In the genomic region with DNA sequence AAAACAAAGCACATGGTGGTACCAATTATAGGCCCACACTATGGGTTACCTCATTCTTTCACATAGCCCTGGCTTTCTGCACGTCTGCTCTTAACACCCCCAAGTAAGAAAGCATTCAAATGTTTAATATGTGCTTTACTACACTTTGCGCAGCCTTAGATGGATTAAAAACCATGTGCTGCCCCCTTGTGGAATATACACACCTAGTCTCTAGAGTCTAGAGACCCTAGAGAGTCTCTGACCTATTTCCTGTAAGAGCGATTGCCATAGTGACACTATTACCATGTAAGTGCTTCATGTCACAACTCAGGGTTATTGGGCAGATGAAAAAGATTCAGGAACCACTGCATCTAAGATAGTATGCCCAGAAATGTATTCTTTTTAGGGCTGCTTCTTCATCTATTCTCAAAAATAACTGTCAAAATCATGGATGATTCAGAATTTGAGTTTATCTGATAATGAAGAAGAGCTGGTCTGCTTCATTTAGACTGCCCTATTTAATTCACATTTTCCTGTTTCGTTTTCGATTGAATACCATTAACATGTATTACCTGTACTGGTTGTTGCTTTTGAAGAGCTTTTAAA, we compare ENCODE assay signal across 8 cellular contexts.
DNase-seq lines count a peak whose midpoint lies in the region; ATAC-seq and TF ChIP-seq lines count a peak whose summit lies in the region.

No MANE protein-coding gene starts in this region.

- POLR2A ChIA-PET in IMR-90 (lab: Charles Lee; ENCODE audit: unreplicated experiment), result no interaction called here

- no TSS peak for BruUV-seq in IMR-90 (replicated peaks; lab: Mats Ljungman, UMichigan)

- H4K91ac ChIP-seq in IMR-90 (ENCODE audit: insufficient read depth, low read depth, low read length), result no peak overlapping the region

- intact Hi-C loops in IMR-90 (cut with micrococcal nuclease) (loop anchor here (10.0 kb wide), 1 partner anchor 860 kb away; no protein-coding TSS in a partner anchor), body of pancreas (cut with DNase I) (no loop called here), mucosa of descending colon (cut with DNase I, micrococcal nuclease) (no loop called here)

- DNase-seq in stimulated activated CD4-positive, alpha-beta T cell treated with anti-CD3 and anti-CD28 coated beads, Interleukin-15, amount 100 ng/mL, for 24 hours, result peak; percentile 38
- DNase-seq in stimulated activated CD4-positive, alpha-beta T cell treated with anti-CD3 and anti-CD28 coated beads, Interleukin-4, amount 100 ng/mL, for 1 hour, result no peak
- DNase-seq in IMR-90 (peak; percentile 41), NOMO-1 treated with dmso at 0.1 percent for 144 hours (lab: John Stamatoyannopoulos, UW; ENCODE audit: unreplicated experiment) (peak; percentile 24), body of pancreas (peak in 3 of 4 donors; percentile 12 to 35 (median 15)), mucosa of descending colon (peak in 1 of 3 donors; percentile 55)
- no peak for DNase-seq in activated CD8-positive, alpha-beta memory T cell treated with anti-CD3 and anti-CD28 coated beads, Interleukin-2, amount 50 U/mL, for 4 hours

- H2AFZ ChIP-seq in IMR-90 (replicated peaks; ENCODE audit: low read length, poor library complexity), result no peak overlapping the region

- no peaks in the 10 kb centered on the region for H3K36me3 ChIP-seq in IMR-90 (ENCODE audit: control insufficient read depth, insufficient read depth, low read length)
- H3K36me3 ChIP-seq in body of pancreas (replicated peaks in 1 of 2; ENCODE audit: insufficient read depth in 1 of 2, low read depth in 2 of 2), result no peaks in the 10 kb centered on the region
- no peaks in the 10 kb centered on the region for H3K36me3 ChIP-seq in mucosa of descending colon (ENCODE audit: low read depth)

- H2AK5ac ChIP-seq in IMR-90 (ENCODE audit: low read depth, low read length), result no peak overlapping the region

- H3K4me3 ChIP-seq in IMR-90 (ENCODE audit: insufficient read depth, low read depth, low read length) (no peak overlapping the region), body of pancreas (no peak overlapping the region), mucosa of descending colon (no peak overlapping the region)

- dilution Hi-C loops in IMR-90 (cut with HindIII; ENCODE audit: low sequenced_read_pairs, unreplicated experiment), result no loop called here

- H3K9me3 ChIP-seq in IMR-90 (ENCODE audit: control insufficient read depth, insufficient read depth, low read length), result no peaks in the 10 kb centered on the region
- no peaks in the 10 kb centered on the region for H3K9me3 ChIP-seq in body of pancreas
- no peaks in the 10 kb centered on the region for H3K9me3 ChIP-seq in mucosa of descending colon

- no peak overlapping the region for H2AK9ac ChIP-seq in IMR-90 (replicated peaks; ENCODE audit: low read depth, low read length, poor library complexity)

- no peak overlapping the region for H4K5ac ChIP-seq in IMR-90 (ENCODE audit: low read depth, low read length)

- H2BK5ac ChIP-seq in IMR-90 (ENCODE audit: low read depth, low read length, poor library complexity, severe bottlenecking), result no peak overlapping the region

- H4K8ac ChIP-seq in IMR-90 (ENCODE audit: low read depth in 2 of 2, low read length in 2 of 2), result no peak overlapping the region

- no peak overlapping the region for H3K27ac ChIP-seq in IMR-90 (ENCODE audit: insufficient read depth, low read length)
- H3K27ac ChIP-seq in body of pancreas, result no peak overlapping the region

- CTCF ChIA-PET in IMR-90 (lab: Yijun Ruan, JAX), result interaction anchor here (0.7 to 1.0 kb wide), 6 partner anchors 8 to 23 kb away, joined by 3 to 5 read pairs (median 4); no protein-coding TSS in a partner anchor

- H3K56ac ChIP-seq in IMR-90 (ENCODE audit: extremely low read depth, insufficient read depth, low read length), result no peak overlapping the region

- TF ChIP-seq POLR2A in IMR-90 (IDR thresholded peaks at IDR 0.05; ENCODE audit: low read depth, low read length), result no peak
- no peak for TF ChIP-seq POLR2A in body of pancreas (IDR thresholded peaks at IDR 0.05)

- TF ChIP-seq RAD21 in IMR-90 (IDR thresholded peaks at IDR 0.05; ENCODE audit: low read length), result peak; percentile 33; the same call in 1 of the 2 replicates

- no peaks in the 10 kb centered on the region for H4K20me1 ChIP-seq in IMR-90 (ENCODE audit: insufficient read depth, low read length)

- H2BK120ac ChIP-seq in IMR-90 (ENCODE audit: low read depth, low read length), result no peak overlapping the region

- H3K23ac ChIP-seq in IMR-90 (ENCODE audit: low read depth, low read length), result no peak overlapping the region

- in situ Hi-C loops in IMR-90 (cut with MboI; ENCODE audit: low sequenced_read_pairs), result no loop called here

- no CpG with 5 or more reads among the region's 5 CpGs for WGBS in IMR-90 (ENCODE audit: extremely low coverage in 2 of 2, insufficient read length in 1 of 2), 2 experiments
- WGBS in body of pancreas, 2 donors, result 39 to 41% methylated on average over 5 of the region's 5 CpGs

- TF ChIP-seq CTCF in IMR-90 (conservative IDR thresholded peaks at IDR 0.05; ENCODE audit: low read depth, low read length), result peak; percentile 46
- TF ChIP-seq CTCF in body of pancreas (IDR thresholded peaks at IDR 0.05), result peak in 6 of 7 experiments; percentile 18 to 40 (median 24)
- peak; percentile 27 for TF ChIP-seq CTCF in mucosa of descending colon (IDR thresholded peaks at IDR 0.05)

- H3K4me2 ChIP-seq in IMR-90 (ENCODE audit: low read depth, low read length), result no peak overlapping the region

- H3K9ac ChIP-seq in IMR-90 (ENCODE audit: low read depth, low read length), result no peak overlapping the region

- ATAC-seq in GM21737 (IDR thresholded peaks at IDR 0.05; ENCODE audit: unreplicated experiment), result peak; percentile 75
- peak; percentile 88 for ATAC-seq in IMR-90 (ENCODE audit: low read depth)
- peak; percentile 58 for ATAC-seq in body of pancreas
- ATAC-seq in mucosa of descending colon, result peak; percentile 67

- no peaks in the 10 kb centered on the region for H3K27me3 ChIP-seq in IMR-90 (ENCODE audit: control insufficient read depth, insufficient read depth, low read length)
- H3K27me3 ChIP-seq in body of pancreas, result no peaks in the 10 kb centered on the region

- no peak overlapping the region for H2BK15ac ChIP-seq in IMR-90 (ENCODE audit: low read depth, low read length)

- no peaks in the 10 kb centered on the region for H3K79me1 ChIP-seq in IMR-90 (ENCODE audit: low read depth in 1 of 2, low read length in 2 of 2)

- no peak overlapping the region for H3K18ac ChIP-seq in IMR-90 (ENCODE audit: low read depth, low read length)

- no peaks in the 10 kb centered on the region for H3K9me1 ChIP-seq in IMR-90 (ENCODE audit: insufficient read depth, low read length)

- H3K4me1 ChIP-seq in IMR-90 (ENCODE audit: control insufficient read depth, insufficient read depth, low read length), result no peaks in the 10 kb centered on the region
- no peaks in the 10 kb centered on the region for H3K4me1 ChIP-seq in body of pancreas
- H3K4me1 ChIP-seq in mucosa of descending colon (ENCODE audit: low read depth), result no peaks in the 10 kb centered on the region

- H2BK20ac ChIP-seq in IMR-90 (ENCODE audit: low read depth, low read length), result no peak overlapping the region

- H3K14ac ChIP-seq in IMR-90 (replicated peaks; ENCODE audit: low read depth, low read length), result no peak overlapping the region

- H3K4ac ChIP-seq in IMR-90 (ENCODE audit: low read depth, low read length), result no peak overlapping the region

TF ChIP-seq in IMR-90, 13 proteins besides CTCF, POLR2A, EP300 and RAD21:
- TF ChIP-seq RCOR1 (IDR thresholded peaks at IDR 0.05; ENCODE audit: insufficient replicate concordance, low read length) (no peak), FOS (IDR thresholded peaks at IDR 0.05; ENCODE audit: low read depth, low read length) (no peak), MAFK (IDR thresholded peaks at IDR 0.05; ENCODE audit: low read depth, low read length) (no peak), BHLHE40 (IDR thresholded peaks at IDR 0.05; ENCODE audit: low read depth, low read length) (no peak), RFX5 (IDR thresholded peaks at IDR 0.05; ENCODE audit: low read depth, low read length) (no peak), MAZ (IDR thresholded peaks at IDR 0.05; ENCODE audit: borderline replicate concordance, low read depth, low read length) (no peak), MXI1 (IDR thresholded peaks at IDR 0.05; ENCODE audit: borderline replicate concordance, low read depth, low read length) (no peak), CHD1 (IDR thresholded peaks at IDR 0.05; ENCODE audit: low read depth, low read length) (no peak), NFE2L2 (IDR thresholded peaks at IDR 0.05; ENCODE audit: low read depth, low read length) (no peak), SMC3 (IDR thresholded peaks at IDR 0.05; ENCODE audit: low read depth, low read length) (no peak), CEBPB (IDR thresholded peaks at IDR 0.05; ENCODE audit: low read depth, low read length) (no peak)
- TF ChIP-seq, protein P1, sequence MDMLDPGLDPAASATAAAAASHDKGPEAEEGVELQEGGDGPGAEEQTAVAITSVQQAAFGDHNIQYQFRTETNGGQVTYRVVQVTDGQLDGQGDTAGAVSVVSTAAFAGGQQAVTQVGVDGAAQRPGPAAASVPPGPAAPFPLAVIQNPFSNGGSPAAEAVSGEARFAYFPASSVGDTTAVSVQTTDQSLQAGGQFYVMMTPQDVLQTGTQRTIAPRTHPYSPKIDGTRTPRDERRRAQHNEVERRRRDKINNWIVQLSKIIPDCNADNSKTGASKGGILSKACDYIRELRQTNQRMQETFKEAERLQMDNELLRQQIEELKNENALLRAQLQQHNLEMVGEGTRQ (IDR thresholded peaks at IDR 0.05; ENCODE audit: low read depth, low read length), result no peak
- TF ChIP-seq, protein P2, sequence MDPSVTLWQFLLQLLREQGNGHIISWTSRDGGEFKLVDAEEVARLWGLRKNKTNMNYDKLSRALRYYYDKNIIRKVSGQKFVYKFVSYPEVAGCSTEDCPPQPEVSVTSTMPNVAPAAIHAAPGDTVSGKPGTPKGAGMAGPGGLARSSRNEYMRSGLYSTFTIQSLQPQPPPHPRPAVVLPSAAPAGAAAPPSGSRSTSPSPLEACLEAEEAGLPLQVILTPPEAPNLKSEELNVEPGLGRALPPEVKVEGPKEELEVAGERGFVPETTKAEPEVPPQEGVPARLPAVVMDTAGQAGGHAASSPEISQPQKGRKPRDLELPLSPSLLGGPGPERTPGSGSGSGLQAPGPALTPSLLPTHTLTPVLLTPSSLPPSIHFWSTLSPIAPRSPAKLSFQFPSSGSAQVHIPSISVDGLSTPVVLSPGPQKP (IDR thresholded peaks at IDR 0.05; ENCODE audit: borderline replicate concordance, low read depth, low read length), result no peak

Comparison
In these comparisons a context has a peak if more than half of its experiments do, and no peak if none do; other contexts are left out.
1. DNase-seq: peak in stimulated activated CD4-positive, alpha-beta T cell treated with anti-CD3 and anti-CD28 coated beads, Interleukin-15, amount 100 ng/mL, for 24 hours (single experiment), IMR-90 (single experiment), NOMO-1 treated with dmso at 0.1 percent for 144 hours (single experiment) and body of pancreas (3 of 4); none in stimulated activated CD4-positive, alpha-beta T cell treated with anti-CD3 and anti-CD28 coated beads, Interleukin-4, amount 100 ng/mL, for 1 hour (single experiment) and activated CD8-positive, alpha-beta memory T cell treated with anti-CD3 and anti-CD28 coated beads, Interleukin-2, amount 50 U/mL, for 4 hours (single experiment).
2. Peak in every context shown above with its lines, with median percentiles within 50 percentile points of each other: ATAC-seq and CTCF ChIP-seq.